16 cellular contexts compared by ENCODE assay signal in genomic region chr22:33400061-33400840, GRCh38.
"Had no signal": no experiment of that assay in that cellular context is flagged by ENCODE, and none has a peak within 500 bp of the region (broad histone marks: within the 10 kb centered on the region; RNA-seq: fewer than 3 reads in every experiment).

No MANE protein-coding gene starts in this region.

- DNase-seq: activated CD4-positive, alpha-beta T cell treated with anti-CD3 and anti-CD28 coated beads for 1 hour; activated naive CD4-positive, alpha-beta T cell treated with Interleukin-2 at 50 U/mL for 16 hours; activated naive CD8-positive, alpha-beta T cell treated with anti-CD3 and anti-CD28 coated beads, Interleukin-2, amount 10 ng/mL, durations not matched to agents 7 days and 5 days; activated T-cell treated with anti-CD3 and anti-CD28 coated beads, Interleukin-2, amount 50 U/mL, for 48 hours; colonic mucosa; esophagus squamous epithelium; pancreas; psoas muscle; right cardiac atrium; stimulated activated CD4-positive, alpha-beta T cell treated with anti-CD3 and anti-CD28 coated beads, Interleukin-4, amount 100 ng/mL, for 24 hours; stimulated activated naive CD8-positive, alpha-beta T cell treated with anti-CD3 and anti-CD28 coated beads, Interleukin-15, Interleukin-2, amounts not matched to agents 100 U/mL and 50 U/mL, for 24 hours; T-helper 9 cell had no signal

- H3K4me3 ChIP-seq: breast epithelium, colonic mucosa, esophagus squamous epithelium, gastroesophageal sphincter, heart left ventricle, pancreas, psoas muscle had no signal

- H3K9me3 ChIP-seq: breast epithelium, colonic mucosa, esophagus squamous epithelium, gastroesophageal sphincter, heart left ventricle, neutrophil, pancreas, psoas muscle had no signal

- H3K27ac ChIP-seq: breast epithelium, colonic mucosa, esophagus squamous epithelium, gastroesophageal sphincter, heart left ventricle, neutrophil, pancreas, psoas muscle had no signal

- H3K27me3 ChIP-seq: breast epithelium, colonic mucosa, esophagus squamous epithelium, gastroesophageal sphincter, heart left ventricle, neutrophil, pancreas had no signal

- H3K36me3 ChIP-seq: breast epithelium, colonic mucosa, esophagus squamous epithelium, heart left ventricle, neutrophil, pancreas had no signal

- H3K4me1 ChIP-seq: breast epithelium, colonic mucosa, esophagus squamous epithelium, gastroesophageal sphincter, pancreas had no signal
